Comparison of ENCODE assay signal across 18 cellular contexts in the genomic region with DNA sequence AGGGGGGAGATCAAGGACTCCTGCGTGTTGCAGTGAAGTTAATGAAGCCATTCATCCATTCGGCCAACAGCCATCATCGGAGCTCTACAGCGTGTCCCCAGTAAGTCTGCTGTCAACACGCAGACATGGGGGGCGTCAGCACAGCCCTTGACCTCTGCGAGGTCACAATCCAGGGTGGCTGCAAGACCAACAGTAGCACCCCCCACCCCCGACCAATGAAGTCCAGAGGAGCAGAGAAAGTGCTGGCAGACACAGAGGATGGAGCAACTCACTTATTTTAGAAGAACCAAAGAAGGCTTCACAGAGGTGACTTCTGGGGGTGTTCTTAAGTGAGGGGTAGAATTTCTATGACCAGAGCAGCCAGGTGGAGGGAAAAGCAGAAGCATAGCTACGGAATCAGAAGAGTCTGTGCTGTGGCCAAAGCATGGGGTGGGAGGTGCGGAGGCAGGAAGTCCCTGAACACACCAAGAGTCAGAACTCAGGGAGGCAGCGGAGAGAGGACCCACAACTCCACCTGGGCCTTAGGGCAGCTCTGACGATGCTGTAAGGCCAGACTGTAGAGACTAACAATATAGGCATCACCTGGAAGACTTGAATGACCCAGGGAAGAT.
DNase-seq lines count a peak whose midpoint lies in the region; ATAC-seq and TF ChIP-seq lines count a peak whose summit lies in the region.
"Had no signal": no experiment of that assay in that cellular context is flagged by ENCODE, and none has a peak within 500 bp of the region (broad histone marks: within the 10 kb centered on the region; RNA-seq: fewer than 3 reads in every experiment).

No MANE protein-coding gene starts in this region.

- intact Hi-C loops in spleen (cut with DNase I; ENCODE audit: low total_unique reads): no loop called here

- no peak for DNase-seq in activated T-cell treated with anti-CD3 and anti-CD28 coated beads, Interleukin-2, amount 50 U/mL, for 24 hours
- no peak for DNase-seq in activated T-cell treated with anti-CD3 and anti-CD28 coated beads for 4 hours
- DNase-seq in NAMALWA (ENCODE audit: low spot score): peak; percentile 70
- DNase-seq in central memory CD8-positive, alpha-beta T cell (ENCODE audit: low spot score in 2 of 2): no peak
- DNase-seq in spleen: no peak
- DNase-seq in hepatocyte (ENCODE audit: low spot score): no peak
- DNase-seq in NCI-H1694 (lab: John Stamatoyannopoulos, UW): no peak
- DNase-seq in GM10248 (ENCODE audit: extremely low spot score): no peak
- DNase-seq: activated CD4-positive, alpha-beta T cell treated with anti-CD3 and anti-CD28 coated beads for 1 hour; caudate nucleus; effector CD8-positive, alpha-beta T cell; NCI-H1417; NCI-H2171 treated with DMSO at 0.1 percent for 48 hours; PC-9; stimulated activated CD4-positive, alpha-beta T cell treated with anti-CD3 and anti-CD28 coated beads, Interleukin-4, amount 100 ng/mL, for 4 hours had no signal

- H3K9me3 ChIP-seq in spleen (no peaks in the 10 kb centered on the region), hepatocyte (ENCODE audit: low read depth) (no peaks in the 10 kb centered on the region)
- H3K9me3 ChIP-seq: SJSA1, thoracic aorta had no signal

- POLR2A ChIA-PET in GM10248 (lab: Yijun Ruan, JAX): no interaction called here

- peak overlapping the region in 5 of 8 donors; percentile 60 to 68 (median 65) for H3K27ac ChIP-seq in spleen
- no peak overlapping the region for H3K27ac ChIP-seq in hepatocyte
- H3K27ac ChIP-seq: PC-9, SJSA1, skin epidermis, thoracic aorta had no signal

- H3K36me3 ChIP-seq in spleen: no peaks in the 10 kb centered on the region
- H3K36me3 ChIP-seq in hepatocyte (replicated peaks; ENCODE audit: insufficient read depth, low read depth): no peaks in the 10 kb centered on the region
- H3K36me3 ChIP-seq: SJSA1, thoracic aorta had no signal

- WGBS in spleen, 5 donors: 50 to 67% (median 56%) methylated on average over 12 of the region's 12 CpGs
- 92% methylated on average over 12 of the region's 12 CpGs for WGBS in hepatocyte (ENCODE audit: low lambda C conversion rate, missing lambda C conversion rate)

- no peak for TF ChIP-seq POLR2A in spleen (IDR thresholded peaks at IDR 0.05)

- H3K4me3 Mint-ChIP-seq in activated T-cell treated with anti-CD3 and anti-CD28 coated beads, Interleukin-2, amount 50 U/mL, for 24 hours: peak overlapping the region; percentile 49
- peak overlapping the region; percentile 13 for H3K4me3 Mint-ChIP-seq in central memory CD8-positive, alpha-beta T cell

- H3K4me2 ChIP-seq in hepatocyte: no peak overlapping the region
- H3K4me2 ChIP-seq: PC-9 had no signal

- CTCF ChIA-PET in GM10248 (lab: Yijun Ruan, JAX): no interaction called here

- no peaks in the 10 kb centered on the region for H3K27me3 Mint-ChIP-seq in activated T-cell treated with anti-CD3 and anti-CD28 coated beads, Interleukin-2, amount 50 U/mL, for 24 hours
- H3K27me3 Mint-ChIP-seq in central memory CD8-positive, alpha-beta T cell: no peaks in the 10 kb centered on the region

- peak overlapping the region; percentile 38 for H3K27ac Mint-ChIP-seq in activated T-cell treated with anti-CD3 and anti-CD28 coated beads, Interleukin-2, amount 50 U/mL, for 24 hours
- H3K27ac Mint-ChIP-seq in central memory CD8-positive, alpha-beta T cell (ENCODE audit: low read depth): no peak overlapping the region

- H2AFZ ChIP-seq in hepatocyte: no peak overlapping the region
- H2AFZ ChIP-seq: PC-9 had no signal

- peaks cover 18 to 85% (median 66%) of the 10 kb centered on the region in 6 donors for H3K4me1 ChIP-seq in spleen
- peaks cover 13% of the 10 kb centered on the region for H3K4me1 ChIP-seq in hepatocyte (ENCODE audit: insufficient read depth)

- no peaks in the 10 kb centered on the region for H3K9me3 Mint-ChIP-seq in activated T-cell treated with anti-CD3 and anti-CD28 coated beads, Interleukin-2, amount 50 U/mL, for 24 hours
- peaks cover 5% of the 10 kb centered on the region for H3K9me3 Mint-ChIP-seq in central memory CD8-positive, alpha-beta T cell

- no peaks in the 10 kb centered on the region for H3K36me3 Mint-ChIP-seq in activated T-cell treated with anti-CD3 and anti-CD28 coated beads, Interleukin-2, amount 50 U/mL, for 24 hours (ENCODE audit: low read depth)
- peaks cover 2% of the 10 kb centered on the region for H3K36me3 Mint-ChIP-seq in central memory CD8-positive, alpha-beta T cell (ENCODE audit: insufficient read depth)

- H3K4me1 Mint-ChIP-seq in activated T-cell treated with anti-CD3 and anti-CD28 coated beads, Interleukin-2, amount 50 U/mL, for 24 hours (ENCODE audit: low read depth): peaks cover 68% of the 10 kb centered on the region
- H3K4me1 Mint-ChIP-seq in central memory CD8-positive, alpha-beta T cell: peaks cover 42% of the 10 kb centered on the region

- no peaks in the 10 kb centered on the region for H4K20me1 ChIP-seq in hepatocyte (ENCODE audit: insufficient read depth, poor library complexity, severe bottlenecking)

- H3K79me2 ChIP-seq in hepatocyte: no peaks in the 10 kb centered on the region

- TF ChIP-seq CTCF in spleen (IDR thresholded peaks at IDR 0.05 in 8 of 11, conservative IDR thresholded peaks at IDR 0.05 in 3 of 11): no peak
- no peak for TF ChIP-seq CTCF in hepatocyte (IDR thresholded peaks at IDR 0.05; ENCODE audit: poor library complexity)
- TF ChIP-seq CTCF in GM10248 (IDR thresholded peaks at IDR 0.05; ENCODE audit: control extremely low read depth, extremely low read depth, low read depth, missing control alignments): no peak

- no peaks in the 10 kb centered on the region for H3K9me2 ChIP-seq in hepatocyte (replicated peaks; ENCODE audit: insufficient read depth)

- H3K27me3 ChIP-seq in spleen (replicated peaks in 1 of 7) (no peaks in the 10 kb centered on the region), hepatocyte (no peaks in the 10 kb centered on the region)
- H3K27me3 ChIP-seq: SJSA1 had no signal

- no peak overlapping the region for H3K4me3 ChIP-seq in spleen
- no peak overlapping the region for H3K4me3 ChIP-seq in hepatocyte
- H3K4me3 ChIP-seq: PC-9, SJSA1, skin epidermis, thoracic aorta had no signal

- ATAC-seq in central memory CD8-positive, alpha-beta T cell (replicated peaks; ENCODE audit: extremely low read depth, poor library complexity, severe bottlenecking): no peak
